ENCODE assay signal across 15 cellular contexts in genomic region chr7:151307536-151307935, GRCh38. TPM values are rescaled to one million over a fixed set of nuclear protein-coding genes. Genes with fewer than 3 reads are reported as not detected.
DNase-seq lines count a peak whose midpoint lies in the region; ATAC-seq and TF ChIP-seq lines count a peak whose summit lies in the region.
"Had no signal": no experiment of that assay in that cellular context is flagged by ENCODE, and none has a peak within 500 bp of the region (broad histone marks: within the 10 kb centered on the region; RNA-seq: fewer than 3 reads in every experiment).

No MANE protein-coding gene starts in this region.

- ATAC-seq in left ventricle myocardium superior (no peak), T-cell (replicated peaks in 1 of 4) (no peak)

- DNase-seq in activated CD4-positive, alpha-beta memory T cell treated with anti-CD3 and anti-CD28 coated beads, Interleukin-2, amount 10 ng/mL, durations not matched to agents 7 days and 5 days: peak; percentile 4
- no peak for DNase-seq in activated CD4-positive, alpha-beta memory T cell treated with anti-CD3 and anti-CD28 coated beads for 36 hours
- DNase-seq in right atrium auricular region (ENCODE audit: low spot score) (peak; percentile 16), left ventricle myocardium superior (no peak), osteocyte (ENCODE audit: extremely low spot score, unreplicated experiment) (peak; percentile 51), T-cell (no peak), NCI-H1417 treated with DMSO at 0.1 percent for 48 hours (lab: John Stamatoyannopoulos, UW) (no peak)
- DNase-seq: AML-193; Caco-2; CD8-positive, alpha-beta memory T cell; DMS53; GF-D8; H7 had no signal

- H3K27me3 ChIP-seq in right atrium auricular region: no peaks in the 10 kb centered on the region

- no peaks in the 10 kb centered on the region for H3K36me3 Mint-ChIP-seq in activated CD4-positive, alpha-beta memory T cell treated with anti-CD3 and anti-CD28 coated beads, Interleukin-2, amount 10 ng/mL, durations not matched to agents 7 days and 5 days (ENCODE audit: low read depth)
- peaks cover 1% of the 10 kb centered on the region for H3K36me3 Mint-ChIP-seq in activated CD4-positive, alpha-beta memory T cell treated with anti-CD3 and anti-CD28 coated beads for 36 hours
- no peaks in the 10 kb centered on the region for H3K36me3 Mint-ChIP-seq in osteocyte (ENCODE audit: unreplicated experiment)
- no peaks in the 10 kb centered on the region for H3K36me3 Mint-ChIP-seq in T-cell
- H3K36me3 Mint-ChIP-seq: CD8-positive, alpha-beta memory T cell had no signal

- peaks cover 6% of the 10 kb centered on the region for H3K9me3 Mint-ChIP-seq in activated CD4-positive, alpha-beta memory T cell treated with anti-CD3 and anti-CD28 coated beads, Interleukin-2, amount 10 ng/mL, durations not matched to agents 7 days and 5 days
- peaks cover 11% of the 10 kb centered on the region for H3K9me3 Mint-ChIP-seq in activated CD4-positive, alpha-beta memory T cell treated with anti-CD3 and anti-CD28 coated beads for 36 hours
- no peaks in the 10 kb centered on the region for H3K9me3 Mint-ChIP-seq in osteocyte (ENCODE audit: unreplicated experiment)
- no peaks in the 10 kb centered on the region for H3K9me3 Mint-ChIP-seq in T-cell

- no peak overlapping the region for H3K27ac Mint-ChIP-seq in activated CD4-positive, alpha-beta memory T cell treated with anti-CD3 and anti-CD28 coated beads, Interleukin-2, amount 10 ng/mL, durations not matched to agents 7 days and 5 days
- no peak overlapping the region for H3K27ac Mint-ChIP-seq in activated CD4-positive, alpha-beta memory T cell treated with anti-CD3 and anti-CD28 coated beads for 36 hours
- H3K27ac Mint-ChIP-seq in osteocyte (ENCODE audit: unreplicated experiment): no peak overlapping the region
- H3K27ac Mint-ChIP-seq in T-cell: no peak overlapping the region

- H3K36me3 ChIP-seq in right atrium auricular region: no peaks in the 10 kb centered on the region
- H3K36me3 ChIP-seq: BLaER1 had no signal

- H3K4me3 ChIP-seq in right atrium auricular region: no peak overlapping the region
- H3K4me3 ChIP-seq: BLaER1 had no signal

- POLR2A ChIA-PET in activated CD4-positive, alpha-beta memory T cell treated with anti-CD3 and anti-CD28 coated beads, Interleukin-2, amount 10 ng/mL, durations not matched to agents 7 days and 5 days (lab: Charles Lee): no interaction called here
- POLR2A ChIA-PET in activated CD4-positive, alpha-beta memory T cell treated with anti-CD3 and anti-CD28 coated beads for 36 hours (lab: Charles Lee): no interaction called here
- POLR2A ChIA-PET in T-cell (lab: Charles Lee): no interaction called here

- TF ChIP-seq CTCF in right atrium auricular region (IDR thresholded peaks at IDR 0.05) (no peak), osteocyte (IDR thresholded peaks at IDR 0.05) (no peak)

- intact Hi-C loops in activated CD4-positive, alpha-beta memory T cell treated with anti-CD3 and anti-CD28 coated beads for 36 hours (cut with micrococcal nuclease): no loop called here
- intact Hi-C loops in left ventricle myocardium superior (cut with micrococcal nuclease): no loop called here

- CTCF ChIA-PET in activated CD4-positive, alpha-beta memory T cell treated with anti-CD3 and anti-CD28 coated beads, Interleukin-2, amount 10 ng/mL, durations not matched to agents 7 days and 5 days (lab: Charles Lee): interaction anchor here (0.7 to 0.8 kb wide), 2 partner anchors 43 to 289 kb away, joined by 3 read pairs; no protein-coding TSS in a partner anchor
- CTCF ChIA-PET in activated CD4-positive, alpha-beta memory T cell treated with anti-CD3 and anti-CD28 coated beads for 36 hours (lab: Charles Lee): interaction anchor here (1.2 to 5.6 kb wide), 2 partner anchors 8 to 45 kb away, joined by 6 to 61 read pairs; no protein-coding TSS in a partner anchor
- CTCF ChIA-PET in T-cell (lab: Charles Lee): no interaction called here

- H3K9me3 ChIP-seq in right atrium auricular region: peaks cover 0 to 9% of the 10 kb centered on the region in 2 donors

- H3K4me1 Mint-ChIP-seq in activated CD4-positive, alpha-beta memory T cell treated with anti-CD3 and anti-CD28 coated beads, Interleukin-2, amount 10 ng/mL, durations not matched to agents 7 days and 5 days: peaks cover 13% of the 10 kb centered on the region
- H3K4me1 Mint-ChIP-seq in activated CD4-positive, alpha-beta memory T cell treated with anti-CD3 and anti-CD28 coated beads for 36 hours (ENCODE audit: low read depth): peaks cover 12% of the 10 kb centered on the region
- peaks cover 11% of the 10 kb centered on the region for H3K4me1 Mint-ChIP-seq in osteocyte (ENCODE audit: unreplicated experiment)
- peaks cover 9 to 16% (median 13%) of the 10 kb centered on the region in 3 donors for H3K4me1 Mint-ChIP-seq in T-cell

- no peak overlapping the region for H3K27ac ChIP-seq in right atrium auricular region
- H3K27ac ChIP-seq: 22Rv1, BLaER1 had no signal

- peaks cover 15% of the 10 kb centered on the region for H3K27me3 Mint-ChIP-seq in activated CD4-positive, alpha-beta memory T cell treated with anti-CD3 and anti-CD28 coated beads, Interleukin-2, amount 10 ng/mL, durations not matched to agents 7 days and 5 days
- H3K27me3 Mint-ChIP-seq in activated CD4-positive, alpha-beta memory T cell treated with anti-CD3 and anti-CD28 coated beads for 36 hours: peaks cover 17% of the 10 kb centered on the region
- H3K27me3 Mint-ChIP-seq in osteocyte (ENCODE audit: unreplicated experiment) (peaks cover 35% of the 10 kb centered on the region), T-cell (peaks cover 13 to 35% of the 10 kb centered on the region in 2 donors)

- no peak overlapping the region for H3K4me3 Mint-ChIP-seq in activated CD4-positive, alpha-beta memory T cell treated with anti-CD3 and anti-CD28 coated beads, Interleukin-2, amount 10 ng/mL, durations not matched to agents 7 days and 5 days
- H3K4me3 Mint-ChIP-seq in activated CD4-positive, alpha-beta memory T cell treated with anti-CD3 and anti-CD28 coated beads for 36 hours: no peak overlapping the region
- H3K4me3 Mint-ChIP-seq in osteocyte (ENCODE audit: unreplicated experiment): no peak overlapping the region
- no peak overlapping the region for H3K4me3 Mint-ChIP-seq in T-cell
- H3K4me3 Mint-ChIP-seq: CD8-positive, alpha-beta memory T cell had no signal

- peaks cover 0 to 9% of the 10 kb centered on the region in 2 donors for H3K4me1 ChIP-seq in right atrium auricular region
- H3K4me1 ChIP-seq: BLaER1, Caco-2 had no signal

RNA-seq across cellular contexts. Expression of gene NUB1, which starts 34.1 kb away (rescaled TPM):
- total RNA-seq in activated CD4-positive, alpha-beta memory T cell treated with anti-CD3 and anti-CD28 coated beads, Interleukin-2, amount 10 ng/mL, durations not matched to agents 7 days and 5 days: 10 to 100 TPM; 62.1 to 67.3 TPM
- 10 to 100 TPM; 48.0 to 48.6 TPM for total RNA-seq in activated CD4-positive, alpha-beta memory T cell treated with anti-CD3 and anti-CD28 coated beads for 36 hours
- total RNA-seq in right atrium auricular region: 10 to 100 TPM; 33.5 to 39.6 TPM
- 36.5 TPM for total RNA-seq in left ventricle myocardium superior
- total RNA-seq in osteocyte: 61.7 and 63.0 TPM in 2 replicates
- 10 to 100 TPM; 77.4 to 98.9 (median 87.7) TPM for total RNA-seq in T-cell

RNA-seq across cellular contexts. Expression of gene SMARCD3, which starts 59.0 kb away (rescaled TPM):
- 1 to 10 TPM; 1.5 to 2.7 TPM for total RNA-seq in activated CD4-positive, alpha-beta memory T cell treated with anti-CD3 and anti-CD28 coated beads, Interleukin-2, amount 10 ng/mL, durations not matched to agents 7 days and 5 days
- total RNA-seq in activated CD4-positive, alpha-beta memory T cell treated with anti-CD3 and anti-CD28 coated beads for 36 hours: 1 to 10 TPM; 4.4 to 5.5 TPM
- total RNA-seq in right atrium auricular region (100 to 1,000 TPM in 1 of 2 donors, 10 to 100 TPM in 1; 81.5 to 125 TPM), left ventricle myocardium superior (132 TPM), osteocyte (88.7 and 96.9 TPM in 2 replicates), T-cell (10 to 100 TPM in 2 of 5 donors, 1 to 10 TPM in 3; 6.3 to 28.5 (median 9.1) TPM)

Comparison
In these comparisons a context has a peak if more than half of its experiments do, and no peak if none do; other contexts are left out.
1. DNase-seq: peak in activated CD4-positive, alpha-beta memory T cell treated with anti-CD3 and anti-CD28 coated beads, Interleukin-2, amount 10 ng/mL, durations not matched to agents 7 days and 5 days (single experiment), right atrium auricular region (single experiment) and osteocyte (single experiment); none in activated CD4-positive, alpha-beta memory T cell treated with anti-CD3 and anti-CD28 coated beads for 36 hours (single experiment), left ventricle myocardium superior (single experiment), T-cell (0 of 34) and NCI-H1417 treated with DMSO at 0.1 percent for 48 hours (single experiment).
2. CTCF ChIA-PET loops: an anchor here in activated CD4-positive, alpha-beta memory T cell treated with anti-CD3 and anti-CD28 coated beads, Interleukin-2, amount 10 ng/mL, durations not matched to agents 7 days and 5 days (0.7 to 0.8 kb wide) and activated CD4-positive, alpha-beta memory T cell treated with anti-CD3 and anti-CD28 coated beads for 36 hours (1.2 to 5.6 kb wide); none called in T-cell.